ENCODE assay signal across 25 cellular contexts in the genomic region with DNA sequence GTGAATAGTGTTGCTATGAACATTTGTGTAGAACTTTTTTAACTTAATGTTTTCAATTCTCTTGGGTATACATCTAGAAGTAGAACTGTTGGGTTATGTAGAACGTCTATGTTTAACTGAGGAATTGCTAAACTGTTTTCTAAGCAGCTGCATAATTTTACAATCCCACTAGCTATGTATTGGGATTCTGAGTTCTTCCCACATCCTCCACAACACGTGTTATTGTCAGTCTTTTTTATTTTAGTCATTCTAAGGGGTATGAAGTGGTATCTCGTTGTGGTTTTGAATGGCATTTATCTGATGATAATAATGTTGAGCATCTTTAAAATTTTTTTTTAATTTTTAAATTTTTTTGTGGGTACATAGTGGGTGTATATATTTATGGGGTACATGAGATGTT.
"Had no signal": no experiment of that assay in that cellular context is flagged by ENCODE, and none has a peak within 500 bp of the region (broad histone marks: within the 10 kb centered on the region; RNA-seq: fewer than 3 reads in every experiment).

No MANE protein-coding gene starts in this region.

- H3K79me2 ChIP-seq: parathyroid adenoma had no signal

- H3K27me3 ChIP-seq: neural progenitor cell, ovary, right lobe of liver, sigmoid colon, stomach, thyroid gland, tibial nerve, upper lobe of left lung, vagina had no signal

- H3K4me2 ChIP-seq: neural progenitor cell had no signal

- H3K9me3 ChIP-seq: ovary, psoas muscle, right lobe of liver, sigmoid colon, stomach, thoracic aorta, thyroid gland, tibial nerve, upper lobe of left lung, vagina had no signal

- H3K4me3 ChIP-seq: neural progenitor cell, ovary, psoas muscle, right lobe of liver, sigmoid colon, stomach, thoracic aorta, thyroid gland, tibial nerve, upper lobe of left lung, vagina had no signal

- H3K36me3 ChIP-seq: neural progenitor cell, ovary, right lobe of liver, sigmoid colon, stomach, thoracic aorta, thyroid gland, tibial nerve, upper lobe of left lung, vagina had no signal

- FAIRE-seq: small intestine, urothelium cell line had no signal

- H3K4me1 ChIP-seq: parathyroid adenoma, psoas muscle, right lobe of liver, sigmoid colon, stomach, thyroid gland, tibial nerve, upper lobe of left lung, vagina had no signal

- DNase-seq: natural killer cell; occipital lobe; ovary; posterior cingulate gyrus; psoas muscle; right cardiac atrium; right lobe of liver; sigmoid colon; small intestine; stimulated activated CD4-positive, alpha-beta T cell treated with anti-CD3 and anti-CD28 coated beads, Interleukin-15, amount 100 ng/mL, for 24 hours; stimulated activated CD4-positive, alpha-beta T cell treated with anti-CD3 and anti-CD28 coated beads, Interleukin-2, amount 100 ng/mL, for 24 hours; stimulated activated CD4-positive, alpha-beta T cell treated with anti-CD3 and anti-CD28 coated beads, Interleukin-2, amount 100 ng/mL, for 48 hours; stimulated activated CD4-positive, alpha-beta T cell treated with anti-CD3 and anti-CD28 coated beads, Interleukin-4, amount 100 ng/mL, for 24 hours; stimulated activated naive B cell treated with anti-CD40 and anti-IgM and Interleukin-4, amounts not matched to agents 10 μg/mL and 1 μg/mL and 100 μg/mL, for 72 hours; stimulated activated naive CD4-positive, alpha-beta T cell treated with Interleukin-2 at 50 U/mL for 16 hours; stomach; thyroid gland; trophoblast cell; upper lobe of left lung had no signal

- H2AFZ ChIP-seq: neural progenitor cell, parathyroid adenoma had no signal

- H3K27ac ChIP-seq: neural progenitor cell, ovary, parathyroid adenoma, psoas muscle, right lobe of liver, sigmoid colon, stomach, thoracic aorta, thyroid gland, tibial nerve, upper lobe of left lung, vagina had no signal

- H3K9ac ChIP-seq: neural progenitor cell, parathyroid adenoma had no signal
